ENCODE assay signal across 24 cellular contexts in genomic region chr4:91837608-91838029, GRCh38.
DNase-seq lines count a peak whose midpoint lies in the region; ATAC-seq and TF ChIP-seq lines count a peak whose summit lies in the region.
"Had no signal": no experiment of that assay in that cellular context is flagged by ENCODE, and none has a peak within 500 bp of the region (broad histone marks: within the 10 kb centered on the region; RNA-seq: fewer than 3 reads in every experiment).

No MANE protein-coding gene starts in this region.

- H3K9me3 Mint-ChIP-seq in activated T-cell treated with anti-CD3 and anti-CD28 coated beads, Interleukin-2, amount 50 U/mL, for 24 hours = peaks cover 26% of the 10 kb centered on the region
- H3K9me3 Mint-ChIP-seq in activated T-helper 2 cell treated with anti-CD3 and anti-CD28 coated beads, Interferon-gamma antibody, Interleukin-2, Interleukin-4, amounts not matched to agents 10 μg/mL and 5 μg/mL and 100 μg/mL, durations not matched to agents 14 hours and 24 hours and 36 hours = peaks cover 50% of the 10 kb centered on the region

- no peak overlapping the region for H3K27ac ChIP-seq in cardiac muscle cell
- no peak overlapping the region for H3K27ac ChIP-seq in heart left ventricle
- no peak overlapping the region for H3K27ac ChIP-seq in foreskin keratinocyte
- H3K27ac ChIP-seq: A549; BLaER1 treated with 17β-estradiol and CSF1 and Interleukin-3, amounts not matched to agents 10 nM and 100 nM; left lung; neutrophil; upper lobe of left lung; WERI-Rb-1 had no signal

- no peak overlapping the region for H3K4me3 Mint-ChIP-seq in activated T-cell treated with anti-CD3 and anti-CD28 coated beads, Interleukin-2, amount 50 U/mL, for 24 hours
- no peak overlapping the region for H3K4me3 Mint-ChIP-seq in activated T-helper 2 cell treated with anti-CD3 and anti-CD28 coated beads, Interferon-gamma antibody, Interleukin-2, Interleukin-4, amounts not matched to agents 10 μg/mL and 5 μg/mL and 100 μg/mL, durations not matched to agents 14 hours and 24 hours and 36 hours (ENCODE audit: low read depth)
- H3K4me3 Mint-ChIP-seq: activated CD4-positive, alpha-beta memory T cell treated with anti-CD3 and anti-CD28 coated beads, Interleukin-2, amount 10 ng/mL, durations not matched to agents 7 days and 5 days; activated naive CD4-positive, alpha-beta T cell treated with anti-CD3 and anti-CD28 coated beads, Interleukin-2, amount 50 U/mL, for 24 hours; T-helper 17 cell had no signal

- intact Hi-C loops in heart left ventricle (cut with DNase I) = no loop called here
- intact Hi-C loops in activated T-helper 2 cell treated with anti-CD3 and anti-CD28 coated beads, Interferon-gamma antibody, Interleukin-2, Interleukin-4, amounts not matched to agents 10 μg/mL and 5 μg/mL and 100 μg/mL, durations not matched to agents 14 hours and 24 hours and 36 hours (cut with micrococcal nuclease) = no loop called here

- H3K4me3 ChIP-seq in cardiac muscle cell (no peak overlapping the region), heart left ventricle (no peak overlapping the region)
- H3K4me3 ChIP-seq: A549; BLaER1 treated with 17β-estradiol and CSF1 and Interleukin-3, amounts not matched to agents 10 nM and 100 nM; left lung; mucosa of descending colon; right lobe of liver; upper lobe of left lung had no signal

- TF ChIP-seq POLR2A in heart left ventricle (IDR thresholded peaks at IDR 0.05) = no peak

- H3K36me3 Mint-ChIP-seq in activated T-cell treated with anti-CD3 and anti-CD28 coated beads, Interleukin-2, amount 50 U/mL, for 24 hours (ENCODE audit: low read depth) = no peaks in the 10 kb centered on the region
- H3K36me3 Mint-ChIP-seq in activated T-helper 2 cell treated with anti-CD3 and anti-CD28 coated beads, Interferon-gamma antibody, Interleukin-2, Interleukin-4, amounts not matched to agents 10 μg/mL and 5 μg/mL and 100 μg/mL, durations not matched to agents 14 hours and 24 hours and 36 hours (ENCODE audit: low read depth) = no peaks in the 10 kb centered on the region
- H3K36me3 Mint-ChIP-seq: activated naive CD4-positive, alpha-beta T cell treated with anti-CD3 and anti-CD28 coated beads, Interleukin-2, amount 50 U/mL, for 24 hours had no signal

- no peaks in the 10 kb centered on the region for H3K4me1 Mint-ChIP-seq in activated T-cell treated with anti-CD3 and anti-CD28 coated beads, Interleukin-2, amount 50 U/mL, for 24 hours (ENCODE audit: low read depth)
- H3K4me1 Mint-ChIP-seq in activated T-helper 2 cell treated with anti-CD3 and anti-CD28 coated beads, Interferon-gamma antibody, Interleukin-2, Interleukin-4, amounts not matched to agents 10 μg/mL and 5 μg/mL and 100 μg/mL, durations not matched to agents 14 hours and 24 hours and 36 hours (ENCODE audit: low read depth) = no peaks in the 10 kb centered on the region
- H3K4me1 Mint-ChIP-seq: activated CD4-positive, alpha-beta memory T cell treated with anti-CD3 and anti-CD28 coated beads, Interleukin-2, amount 10 ng/mL, durations not matched to agents 7 days and 5 days; activated naive CD4-positive, alpha-beta T cell treated with anti-CD3 and anti-CD28 coated beads, Interleukin-2, amount 50 U/mL, for 24 hours; T-helper 17 cell had no signal

- no peak overlapping the region for H3K27ac Mint-ChIP-seq in activated T-cell treated with anti-CD3 and anti-CD28 coated beads, Interleukin-2, amount 50 U/mL, for 24 hours
- H3K27ac Mint-ChIP-seq in activated T-helper 2 cell treated with anti-CD3 and anti-CD28 coated beads, Interferon-gamma antibody, Interleukin-2, Interleukin-4, amounts not matched to agents 10 μg/mL and 5 μg/mL and 100 μg/mL, durations not matched to agents 14 hours and 24 hours and 36 hours = no peak overlapping the region
- H3K27ac Mint-ChIP-seq: activated CD4-positive, alpha-beta memory T cell treated with anti-CD3 and anti-CD28 coated beads, Interleukin-2, amount 10 ng/mL, durations not matched to agents 7 days and 5 days; activated naive CD4-positive, alpha-beta T cell treated with anti-CD3 and anti-CD28 coated beads, Interleukin-2, amount 50 U/mL, for 24 hours; T-helper 17 cell had no signal

- no peaks in the 10 kb centered on the region for H3K27me3 Mint-ChIP-seq in activated T-cell treated with anti-CD3 and anti-CD28 coated beads, Interleukin-2, amount 50 U/mL, for 24 hours
- H3K27me3 Mint-ChIP-seq in activated T-helper 2 cell treated with anti-CD3 and anti-CD28 coated beads, Interferon-gamma antibody, Interleukin-2, Interleukin-4, amounts not matched to agents 10 μg/mL and 5 μg/mL and 100 μg/mL, durations not matched to agents 14 hours and 24 hours and 36 hours (ENCODE audit: low read depth) = no peaks in the 10 kb centered on the region
- H3K27me3 Mint-ChIP-seq: activated CD4-positive, alpha-beta memory T cell treated with anti-CD3 and anti-CD28 coated beads, Interleukin-2, amount 10 ng/mL, durations not matched to agents 7 days and 5 days; activated naive CD4-positive, alpha-beta T cell treated with anti-CD3 and anti-CD28 coated beads, Interleukin-2, amount 50 U/mL, for 24 hours; T-helper 17 cell had no signal

- TF ChIP-seq CTCF in cardiac muscle cell (IDR thresholded peaks at IDR 0.05; ENCODE audit: low read depth, low read length) (no peak), heart left ventricle (IDR thresholded peaks at IDR 0.05) (no peak), foreskin keratinocyte (conservative IDR thresholded peaks at IDR 0.05) (no peak)

- DNase-seq in cardiac muscle cell (ENCODE audit: low read depth in 1 of 2, low spot score in 1 of 2) (peak; percentile 3 to 88), heart left ventricle (no peak), amniotic epithelial cell (ENCODE audit: low read depth) (peak; percentile 99), foreskin keratinocyte (peak; percentile 50 to 81), stromal cell of bone marrow (ENCODE audit: low read depth) (peak; percentile 13)
- DNase-seq in activated T-cell treated with anti-CD3 and anti-CD28 coated beads, Interleukin-2, amount 50 U/mL, for 24 hours = no peak
- DNase-seq in activated T-helper 2 cell treated with anti-CD3 and anti-CD28 coated beads, Interferon-gamma antibody, Interleukin-2, Interleukin-4, amounts not matched to agents 10 μg/mL and 5 μg/mL and 100 μg/mL, durations not matched to agents 14 hours and 24 hours and 36 hours (ENCODE audit: low spot score) = no peak
- DNase-seq: activated CD4-positive, alpha-beta memory T cell treated with anti-CD3 and anti-CD28 coated beads, Interleukin-2, amount 10 ng/mL, durations not matched to agents 7 days and 5 days; activated T-cell treated with anti-CD3 and anti-CD28 coated beads, Interleukin-2, amount 50 U/mL, for 1 hour; DMS 273 treated with DMSO at 0.1 percent for 48 hours; left lung; mucosa of descending colon; NCI-H1694; NCI-H2227 treated with DMSO at 0.1 percent for 48 hours; right lobe of liver; stimulated activated naive CD8-positive, alpha-beta T cell treated with anti-CD3 and anti-CD28 coated beads, Interleukin-15, Interleukin-2, amounts not matched to agents 100 U/mL and 50 U/mL, for 24 hours; T-helper 17 cell; upper lobe of left lung; WERI-Rb-1 had no signal

- no peaks in the 10 kb centered on the region for H3K9me3 ChIP-seq in cardiac muscle cell (ENCODE audit: low read depth)
- peaks cover 0 to 35% (median 17%) of the 10 kb centered on the region in 12 donors for H3K9me3 ChIP-seq in heart left ventricle
- H3K9me3 ChIP-seq: A549, neutrophil had no signal

- H3K36me3 ChIP-seq in cardiac muscle cell (no peaks in the 10 kb centered on the region), heart left ventricle (no peaks in the 10 kb centered on the region)
- H3K36me3 ChIP-seq: BLaER1 treated with 17β-estradiol and CSF1 and Interleukin-3, amounts not matched to agents 10 nM and 100 nM; left lung; neutrophil; right lobe of liver; upper lobe of left lung; WERI-Rb-1 had no signal

- ATAC-seq in heart left ventricle (no peak), foreskin keratinocyte (peak; percentile 77), GM21390 (IDR thresholded peaks at IDR 0.05; ENCODE audit: unreplicated experiment) (no peak)
- ATAC-seq: A549; left lung; mucosa of descending colon; stimulated activated naive CD8-positive, alpha-beta T cell treated with anti-CD3 and anti-CD28 coated beads, Interleukin-15, Interleukin-2, amounts not matched to agents 100 U/mL and 50 U/mL, for 24 hours; T-helper 17 cell had no signal

- H3K4me1 ChIP-seq in cardiac muscle cell (ENCODE audit: low read depth) = no peaks in the 10 kb centered on the region
- no peaks in the 10 kb centered on the region for H3K4me1 ChIP-seq in heart left ventricle
- peaks cover 7% of the 10 kb centered on the region for H3K4me1 ChIP-seq in foreskin keratinocyte
- H3K4me1 ChIP-seq: A549; BLaER1 treated with 17β-estradiol and CSF1 and Interleukin-3, amounts not matched to agents 10 nM and 100 nM; left lung; right lobe of liver; upper lobe of left lung had no signal

- 20 to 47% (median 30%) methylated on average over 1 of the region's 1 CpG for WGBS in heart left ventricle, 4 donors

- no peaks in the 10 kb centered on the region for H3K27me3 ChIP-seq in cardiac muscle cell
- H3K27me3 ChIP-seq in heart left ventricle = no peaks in the 10 kb centered on the region
- H3K27me3 ChIP-seq in foreskin keratinocyte = no peaks in the 10 kb centered on the region
- H3K27me3 ChIP-seq: BLaER1 treated with 17β-estradiol and CSF1 and Interleukin-3, amounts not matched to agents 10 nM and 100 nM; left lung; neutrophil; right lobe of liver; upper lobe of left lung had no signal

Comparison
In these comparisons a context has a peak if more than half of its experiments do, and no peak if none do; other contexts are left out.
1. DNase-seq: peak in cardiac muscle cell (2 of 2), amniotic epithelial cell (single experiment), foreskin keratinocyte (2 of 2) and stromal cell of bone marrow (single experiment); none in heart left ventricle (0 of 5), activated T-cell treated with anti-CD3 and anti-CD28 coated beads, Interleukin-2, amount 50 U/mL, for 24 hours (single experiment) and activated T-helper 2 cell treated with anti-CD3 and anti-CD28 coated beads, Interferon-gamma antibody, Interleukin-2, Interleukin-4, amounts not matched to agents 10 μg/mL and 5 μg/mL and 100 μg/mL, durations not matched to agents 14 hours and 24 hours and 36 hours (single experiment).